In genomic region chr11:39772525-39773137, GRCh38 we compare ENCODE assay signal across 17 cellular contexts.
DNase-seq lines count a peak whose midpoint lies in the region; ATAC-seq and TF ChIP-seq lines count a peak whose summit lies in the region.
"Had no signal": no experiment of that assay in that cellular context is flagged by ENCODE, and none has a peak within 500 bp of the region (broad histone marks: within the 10 kb centered on the region; RNA-seq: fewer than 3 reads in every experiment).

No MANE protein-coding gene starts in this region.

- POLR2A ChIA-PET in activated CD8-positive, alpha-beta T cell treated with anti-CD3 and anti-CD28 coated beads for 36 hours (lab: Charles Lee), result interaction anchor here (0.7 kb wide), 1 partner anchor 256 kb away, joined by 4 read pairs; no protein-coding TSS in a partner anchor

- ATAC-seq in body of pancreas (peak; percentile 78), left ventricle myocardium superior (no peak)
- ATAC-seq in activated CD8-positive, alpha-beta T cell treated with anti-CD3 and anti-CD28 coated beads for 36 hours, result no peak
- no peak for ATAC-seq in activated T-cell treated with anti-CD3 and anti-CD28 coated beads, Interleukin-2, amount 50 U/mL, for 72 hours (replicated peaks in 1 of 2)
- ATAC-seq: GM23338 had no signal

- intact Hi-C loops in body of pancreas (cut with DNase I), result no loop called here
- intact Hi-C loops in left ventricle myocardium superior (cut with micrococcal nuclease), result no loop called here
- intact Hi-C loops in activated CD8-positive, alpha-beta T cell treated with anti-CD3 and anti-CD28 coated beads for 36 hours (cut with micrococcal nuclease), result no loop called here

- H3K9me3 ChIP-seq in body of pancreas, result no peaks in the 10 kb centered on the region
- H3K9me3 ChIP-seq: BLaER1 had no signal

- TF ChIP-seq POLR2A in body of pancreas (IDR thresholded peaks at IDR 0.05), result no peak

- H3K4me1 Mint-ChIP-seq in activated CD8-positive, alpha-beta T cell treated with anti-CD3 and anti-CD28 coated beads for 36 hours (ENCODE audit: low read depth), result no peaks in the 10 kb centered on the region
- H3K4me1 Mint-ChIP-seq in activated T-cell treated with anti-CD3 and anti-CD28 coated beads, Interleukin-2, amount 50 U/mL, for 72 hours (ENCODE audit: low read depth), result no peaks in the 10 kb centered on the region
- H3K4me1 Mint-ChIP-seq: CD4-positive, alpha-beta memory T cell; GM23338 had no signal

- H3K36me3 Mint-ChIP-seq in activated CD8-positive, alpha-beta T cell treated with anti-CD3 and anti-CD28 coated beads for 36 hours (ENCODE audit: low read depth), result no peaks in the 10 kb centered on the region
- no peaks in the 10 kb centered on the region for H3K36me3 Mint-ChIP-seq in activated T-cell treated with anti-CD3 and anti-CD28 coated beads, Interleukin-2, amount 50 U/mL, for 72 hours (ENCODE audit: insufficient read depth in 2 of 2)
- H3K36me3 Mint-ChIP-seq: CD14-positive monocyte; CD4-positive, alpha-beta memory T cell had no signal

- H3K36me3 ChIP-seq in body of pancreas (replicated peaks in 1 of 2; ENCODE audit: insufficient read depth in 1 of 2, low read depth in 2 of 2), result no peaks in the 10 kb centered on the region
- H3K36me3 ChIP-seq: BLaER1 had no signal

- H3K27ac Mint-ChIP-seq in activated CD8-positive, alpha-beta T cell treated with anti-CD3 and anti-CD28 coated beads for 36 hours, result no peak overlapping the region
- no peak overlapping the region for H3K27ac Mint-ChIP-seq in activated T-cell treated with anti-CD3 and anti-CD28 coated beads, Interleukin-2, amount 50 U/mL, for 72 hours
- H3K27ac Mint-ChIP-seq: CD14-positive monocyte; CD4-positive, alpha-beta memory T cell; GM23338 had no signal

- peak overlapping the region in 2 of 4 donors; percentile 48 to 59 for H3K27ac ChIP-seq in body of pancreas
- H3K27ac ChIP-seq: BLaER1, HL-60 had no signal

- no peak for TF ChIP-seq CTCF in body of pancreas (IDR thresholded peaks at IDR 0.05)
- no peak for TF ChIP-seq CTCF in activated CD8-positive, alpha-beta T cell treated with anti-CD3 and anti-CD28 coated beads for 36 hours (IDR thresholded peaks at IDR 0.05)

- H3K27me3 Mint-ChIP-seq in activated CD8-positive, alpha-beta T cell treated with anti-CD3 and anti-CD28 coated beads for 36 hours, result no peaks in the 10 kb centered on the region
- no peaks in the 10 kb centered on the region for H3K27me3 Mint-ChIP-seq in activated T-cell treated with anti-CD3 and anti-CD28 coated beads, Interleukin-2, amount 50 U/mL, for 72 hours (ENCODE audit: low read depth)
- H3K27me3 Mint-ChIP-seq: CD4-positive, alpha-beta memory T cell had no signal

- H3K4me1 ChIP-seq in body of pancreas, result peaks cover 15% of the 10 kb centered on the region
- H3K4me1 ChIP-seq: BLaER1 had no signal

- H3K9me3 Mint-ChIP-seq in activated CD8-positive, alpha-beta T cell treated with anti-CD3 and anti-CD28 coated beads for 36 hours, result peaks cover 14% of the 10 kb centered on the region
- peaks cover 6 to 9% of the 10 kb centered on the region in 2 donors for H3K9me3 Mint-ChIP-seq in activated T-cell treated with anti-CD3 and anti-CD28 coated beads, Interleukin-2, amount 50 U/mL, for 72 hours
- H3K9me3 Mint-ChIP-seq: GM23338 had no signal

- 73 to 83% methylated on average over 1 of the region's 1 CpG for WGBS in body of pancreas, 2 donors

- DNase-seq in NOMO-1 treated with DMSO at 0.1 percent for 48 hours (lab: John Stamatoyannopoulos, UW; ENCODE audit: unreplicated experiment) (peak; percentile 13), NOMO-1 treated with dmso at 0.1 percent for 144 hours (lab: John Stamatoyannopoulos, UW; ENCODE audit: unreplicated experiment) (no peak), SKM-1 (lab: John Stamatoyannopoulos, UW; ENCODE audit: unreplicated experiment) (peak; percentile 79), body of pancreas (peak in 1 of 4 donors; percentile 37), left ventricle myocardium superior (no peak)
- no peak for DNase-seq in activated CD8-positive, alpha-beta T cell treated with anti-CD3 and anti-CD28 coated beads for 36 hours
- DNase-seq in activated T-cell treated with anti-CD3 and anti-CD28 coated beads, Interleukin-2, amount 50 U/mL, for 72 hours, result no peak
- DNase-seq: 8988T; CD4-positive, alpha-beta memory T cell; DMS153; DMS79; GDM1; HCEC 1CT had no signal

- H3K27me3 ChIP-seq in body of pancreas, result no peaks in the 10 kb centered on the region
- H3K27me3 ChIP-seq: BLaER1 had no signal

- H3K4me3 ChIP-seq in body of pancreas, result no peak overlapping the region
- H3K4me3 ChIP-seq: BLaER1, GM23338 had no signal

- no peak overlapping the region for H3K4me3 Mint-ChIP-seq in activated CD8-positive, alpha-beta T cell treated with anti-CD3 and anti-CD28 coated beads for 36 hours
- H3K4me3 Mint-ChIP-seq in activated T-cell treated with anti-CD3 and anti-CD28 coated beads, Interleukin-2, amount 50 U/mL, for 72 hours, result no peak overlapping the region
- H3K4me3 Mint-ChIP-seq: CD14-positive monocyte; CD4-positive, alpha-beta memory T cell; GM23338 had no signal

- CTCF ChIA-PET in activated CD8-positive, alpha-beta T cell treated with anti-CD3 and anti-CD28 coated beads for 36 hours (lab: Charles Lee), result no interaction called here

Comparison
In these comparisons a context has a peak if more than half of its experiments do, and no peak if none do; other contexts are left out.
1. DNase-seq: peak in NOMO-1 treated with DMSO at 0.1 percent for 48 hours (single experiment) and SKM-1 (single experiment); none in NOMO-1 treated with dmso at 0.1 percent for 144 hours (single experiment), left ventricle myocardium superior (single experiment), activated CD8-positive, alpha-beta T cell treated with anti-CD3 and anti-CD28 coated beads for 36 hours (single experiment) and activated T-cell treated with anti-CD3 and anti-CD28 coated beads, Interleukin-2, amount 50 U/mL, for 72 hours (0 of 2).